Comparison of ENCODE assay signal across 19 cellular contexts in genomic region chr2:65175894-65176527, GRCh38.
"Had no signal": no experiment of that assay in that cellular context is flagged by ENCODE, and none has a peak within 500 bp of the region (broad histone marks: within the 10 kb centered on the region; RNA-seq: fewer than 3 reads in every experiment).

No MANE protein-coding gene starts in this region.

- H3K4me3 ChIP-seq: lower lobe of right lung, sigmoid colon, smooth muscle cell, vagina had no signal

- ATAC-seq: activated CD8-positive, alpha-beta memory T cell treated with anti-CD3 and anti-CD28 coated beads, Interleukin-2, amount 10 ng/mL, durations not matched to agents 7 days and 5 days; left lobe of liver; lower lobe of right lung; stimulated activated memory B cell treated with anti-CD40 and anti-IgM and Interleukin-4, amounts not matched to agents 10 μg/mL and 1 μg/mL and 100 μg/mL, for 72 hours had no signal

- H3K27me3 ChIP-seq: sigmoid colon, vagina had no signal

- H3K9me3 ChIP-seq: lower lobe of right lung, sigmoid colon, vagina had no signal

- H3K27ac ChIP-seq: epithelial cell of prostate, lower lobe of right lung, sigmoid colon, vagina had no signal

- DNase-seq: activated B cell treated with CpG ODN at 0.5 μM for 24 hours; activated CD4-positive, alpha-beta memory T cell treated with anti-CD3 and anti-CD28 coated beads for 36 hours; activated CD4-positive, alpha-beta T cell treated with anti-CD3 and anti-CD28 coated beads for 4 hours; activated CD8-positive, alpha-beta memory T cell treated with anti-CD3 and anti-CD28 coated beads, Interleukin-2, amount 10 ng/mL, durations not matched to agents 7 days and 5 days; activated effector memory CD4-positive, alpha-beta T cell treated with anti-CD3 and anti-CD28 coated beads, Interleukin-2, amount 50 U/mL, for 16 hours; activated naive CD4-positive, alpha-beta T cell treated with anti-CD3 and anti-CD28 coated beads, Interleukin-2, amount 10 ng/mL, durations not matched to agents 7 days and 5 days; activated T-cell treated with anti-CD3 and anti-CD28 coated beads for 4 hours; cerebellar nuclear complex; cortex of kidney; lower lobe of right lung; naive B cell; sigmoid colon; stimulated activated CD4-positive, alpha-beta T cell treated with anti-CD3 and anti-CD28 coated beads, Interleukin-15, amount 100 ng/mL, for 24 hours; T1000 had no signal

- H3K36me3 ChIP-seq: lower lobe of right lung, sigmoid colon, vagina had no signal

- H3K4me1 ChIP-seq: lower lobe of right lung, sigmoid colon, vagina had no signal

- H3K4me2 ChIP-seq: smooth muscle cell had no signal
